ENCODE assay signal across 1 cellular context in the genomic region with DNA sequence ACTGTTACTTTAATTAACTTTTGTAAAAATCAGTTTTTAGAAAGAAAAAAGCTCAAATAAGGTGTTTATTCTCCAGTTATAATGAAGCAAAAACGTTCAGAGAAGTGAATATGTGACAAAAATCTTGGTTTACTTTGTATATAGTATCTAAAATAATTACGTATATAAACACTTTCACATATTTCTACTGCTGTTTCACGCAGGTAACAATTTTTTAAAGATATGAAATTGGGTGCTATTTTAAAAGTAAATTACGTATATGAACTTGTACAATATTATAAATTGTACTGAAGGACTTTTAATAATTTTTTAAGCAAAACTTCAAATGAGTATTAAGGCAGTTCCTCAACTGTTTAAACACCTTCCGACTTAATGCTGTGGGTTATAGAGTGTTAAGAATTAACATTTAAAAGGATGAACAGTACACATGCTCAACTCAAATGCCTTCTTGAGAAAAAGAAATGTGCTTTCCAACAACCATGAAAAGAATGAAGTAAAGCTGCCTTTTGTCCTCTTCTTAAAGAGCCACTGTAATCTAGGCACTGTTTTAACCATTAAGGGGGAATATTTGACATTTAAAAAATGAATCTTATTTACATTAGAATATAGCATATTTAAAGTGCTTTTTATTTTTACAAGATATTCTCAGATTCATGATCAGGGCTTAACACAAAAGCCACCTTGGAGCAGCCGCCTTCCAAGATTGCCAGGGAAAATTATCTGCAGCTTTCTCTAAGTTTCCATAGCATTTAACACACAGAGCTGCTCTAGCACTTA.
TF ChIP-seq lines count a peak whose summit lies in the region.

No MANE protein-coding gene starts in this region.

TF ChIP-seq in K562, 482 proteins besides CTCF, POLR2A, EP300 and RAD21 (continued from another document):
- TF ChIP-seq ZNF140 (CRISPR knock-in tag; IDR thresholded peaks at IDR 0.05) = 0 out of 2 replicates have a peak, but pooled peaks have one; percentile 47
- TF ChIP-seq, protein P1, sequence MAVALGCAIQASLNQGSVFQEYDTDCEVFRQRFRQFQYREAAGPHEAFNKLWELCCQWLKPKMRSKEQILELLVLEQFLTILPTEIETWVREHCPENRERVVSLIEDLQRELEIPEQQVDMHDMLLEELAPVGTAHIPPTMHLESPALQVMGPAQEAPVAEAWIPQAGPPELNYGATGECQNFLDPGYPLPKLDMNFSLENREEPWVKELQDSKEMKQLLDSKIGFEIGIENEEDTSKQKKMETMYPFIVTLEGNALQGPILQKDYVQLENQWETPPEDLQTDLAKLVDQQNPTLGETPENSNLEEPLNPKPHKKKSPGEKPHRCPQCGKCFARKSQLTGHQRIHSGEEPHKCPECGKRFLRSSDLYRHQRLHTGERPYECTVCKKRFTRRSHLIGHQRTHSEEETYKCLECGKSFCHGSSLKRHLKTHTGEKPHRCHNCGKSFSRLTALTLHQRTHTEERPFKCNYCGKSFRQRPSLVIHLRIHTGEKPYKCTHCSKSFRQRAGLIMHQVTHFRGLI (CRISPR knock-in tag; IDR thresholded peaks at IDR 0.05) = 0 out of 2 replicates have a peak, but pooled peaks have one; percentile 17
- peak; percentile 58; the same call in 1 of the 2 replicates for TF ChIP-seq ZNF707 (CRISPR knock-in tag; conservative IDR thresholded peaks at IDR 0.05)
- TF ChIP-seq, protein P2, sequence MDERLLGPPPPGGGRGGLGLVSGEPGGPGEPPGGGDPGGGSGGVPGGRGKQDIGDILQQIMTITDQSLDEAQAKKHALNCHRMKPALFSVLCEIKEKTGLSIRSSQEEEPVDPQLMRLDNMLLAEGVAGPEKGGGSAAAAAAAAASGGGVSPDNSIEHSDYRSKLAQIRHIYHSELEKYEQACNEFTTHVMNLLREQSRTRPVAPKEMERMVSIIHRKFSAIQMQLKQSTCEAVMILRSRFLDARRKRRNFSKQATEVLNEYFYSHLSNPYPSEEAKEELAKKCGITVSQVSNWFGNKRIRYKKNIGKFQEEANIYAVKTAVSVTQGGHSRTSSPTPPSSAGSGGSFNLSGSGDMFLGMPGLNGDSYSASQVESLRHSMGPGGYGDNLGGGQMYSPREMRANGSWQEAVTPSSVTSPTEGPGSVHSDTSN (CRISPR knock-in tag; IDR thresholded peaks at IDR 0.05; ENCODE audit: low read depth) = no peak
- TF ChIP-seq, protein P2 (tag; conservative IDR thresholded peaks at IDR 0.05; ENCODE audit: low read depth) = no peak
- no peak for TF ChIP-seq SMARCA4 (IDR thresholded peaks at IDR 0.05)
- no peak for TF ChIP-seq ZNF316 (IDR thresholded peaks at IDR 0.05)
- TF ChIP-seq ZNF830 (CRISPR knock-in tag; IDR thresholded peaks at IDR 0.05) = no peak
- TF ChIP-seq, protein P3, sequence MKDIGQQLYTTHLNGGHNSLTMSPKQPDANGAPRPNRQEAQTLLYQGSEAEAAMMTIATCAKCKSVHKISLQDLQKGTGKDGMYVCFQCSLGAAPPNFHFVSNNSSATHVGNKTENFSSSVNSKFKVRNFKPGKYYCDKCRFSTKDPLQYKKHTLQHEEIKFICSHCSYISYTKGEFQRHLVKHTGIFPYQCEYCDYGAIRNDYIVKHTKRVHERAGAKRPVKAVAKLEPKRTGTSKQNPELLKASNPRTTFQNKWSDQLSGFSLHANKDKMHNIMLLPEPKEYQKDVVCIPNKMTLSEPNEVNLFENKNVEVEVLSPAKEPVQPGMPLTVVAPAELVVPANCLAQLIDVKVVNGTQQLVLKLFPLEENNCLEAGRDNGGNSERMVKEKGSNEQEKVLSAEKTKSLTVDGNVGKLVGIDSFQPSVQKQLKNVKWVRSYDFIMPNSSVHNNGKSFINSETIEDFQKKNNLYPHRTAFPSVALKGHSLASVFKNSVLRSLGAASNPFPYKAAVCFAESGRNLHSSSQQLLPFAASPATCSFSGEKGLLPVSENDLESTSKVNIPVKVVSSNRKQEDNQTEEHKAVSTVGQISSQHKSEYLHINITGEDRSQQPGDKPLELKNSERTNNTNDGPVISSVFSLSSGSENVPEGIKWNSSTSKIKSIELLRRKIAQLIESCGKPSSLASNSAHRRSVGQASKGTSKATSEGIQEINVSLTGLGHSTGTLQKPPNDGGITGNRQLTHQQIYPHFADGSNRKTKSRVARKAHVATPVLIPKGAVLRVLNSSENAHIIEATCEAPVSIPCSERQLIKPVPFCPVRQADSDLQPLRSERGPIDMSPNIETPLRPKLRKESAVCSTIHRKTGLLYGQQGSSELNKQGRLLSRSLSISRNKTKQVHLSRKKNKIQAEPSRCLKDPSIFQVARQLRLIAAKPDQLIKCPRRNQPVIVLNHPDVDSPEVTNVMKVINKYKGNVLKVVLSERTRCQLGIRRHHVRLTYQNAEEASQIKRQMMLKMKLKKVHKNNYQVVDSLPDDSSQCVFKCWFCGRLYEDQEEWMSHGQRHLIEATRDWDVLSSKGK (CRISPR knock-in tag; IDR thresholded peaks at IDR 0.05) = no peak
- no peak for TF ChIP-seq NONO (IDR thresholded peaks at IDR 0.05; ENCODE audit: low read depth in 2 of 2, low read length in 1 of 2)
- TF ChIP-seq, protein P4, sequence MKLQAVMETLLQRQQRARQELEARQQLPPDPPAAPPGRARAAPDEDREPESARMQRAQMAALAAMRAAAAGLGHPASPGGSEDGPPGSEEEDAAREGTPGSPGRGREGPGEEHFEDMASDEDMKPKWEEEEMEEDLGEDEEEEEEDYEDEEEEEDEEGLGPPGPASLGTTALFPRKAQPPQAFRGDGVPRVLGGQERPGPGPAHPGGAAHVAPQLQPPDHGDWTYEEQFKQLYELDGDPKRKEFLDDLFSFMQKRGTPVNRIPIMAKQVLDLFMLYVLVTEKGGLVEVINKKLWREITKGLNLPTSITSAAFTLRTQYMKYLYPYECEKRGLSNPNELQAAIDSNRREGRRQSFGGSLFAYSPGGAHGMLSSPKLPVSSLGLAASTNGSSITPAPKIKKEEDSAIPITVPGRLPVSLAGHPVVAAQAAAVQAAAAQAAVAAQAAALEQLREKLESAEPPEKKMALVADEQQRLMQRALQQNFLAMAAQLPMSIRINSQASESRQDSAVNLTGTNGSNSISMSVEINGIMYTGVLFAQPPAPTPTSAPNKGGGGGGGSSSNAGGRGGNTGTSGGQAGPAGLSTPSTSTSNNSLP (IDR thresholded peaks at IDR 0.05; ENCODE audit: borderline replicate concordance, low read depth, low read length) = no peak
TF ChIP-seq in K562: peak in this region for 5.
